ENCODE assay signal across 1 cellular context in genomic region chr16:28820016-28820415, GRCh38.
TF ChIP-seq lines count a peak whose summit lies in the region.

No MANE protein-coding gene starts in this region.

TF ChIP-seq in HEK293, 187 proteins besides CTCF, POLR2A, EP300 and RAD21:
- 0 out of 2 replicates have a peak, but pooled peaks have one; percentile 18 for TF ChIP-seq ZNF558 (tag by site-specific recombination; IDR thresholded peaks at IDR 0.05)
- no peak for TF ChIP-seq YY1 (tag by site-specific recombination; IDR thresholded peaks at IDR 0.05)
